Comparison of ENCODE assay signal across 1 cellular context in the genomic region with DNA sequence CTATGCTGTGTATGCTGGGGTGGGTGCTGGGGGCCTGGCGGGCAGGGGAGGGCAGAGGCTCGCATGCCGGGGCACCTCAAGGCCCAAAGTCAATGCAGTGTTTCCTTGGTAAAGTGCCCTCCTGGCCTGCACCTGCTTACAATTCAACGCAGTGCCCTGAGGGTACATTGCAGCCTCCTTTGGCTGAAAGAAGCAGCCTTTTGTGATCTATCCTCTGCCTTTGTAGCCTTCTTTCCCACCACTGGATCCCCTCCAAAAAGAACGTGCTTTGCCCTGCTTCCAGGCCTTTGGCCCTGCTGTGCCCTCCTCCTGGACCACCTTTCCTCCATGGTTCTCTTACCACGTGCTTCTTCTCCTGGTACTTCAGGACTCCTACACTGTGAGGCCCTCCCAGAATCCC.
TF ChIP-seq lines count a peak whose summit lies in the region.

No MANE protein-coding gene starts in this region.

TF ChIP-seq in WTC11, 78 proteins besides CTCF, POLR2A, EP300 and RAD21:
- TF ChIP-seq, protein P1, sequence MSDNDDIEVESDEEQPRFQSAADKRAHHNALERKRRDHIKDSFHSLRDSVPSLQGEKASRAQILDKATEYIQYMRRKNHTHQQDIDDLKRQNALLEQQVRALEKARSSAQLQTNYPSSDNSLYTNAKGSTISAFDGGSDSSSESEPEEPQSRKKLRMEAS (CRISPR knock-in tag; IDR thresholded peaks at IDR 0.05) = no peak
- TF ChIP-seq, protein P2, sequence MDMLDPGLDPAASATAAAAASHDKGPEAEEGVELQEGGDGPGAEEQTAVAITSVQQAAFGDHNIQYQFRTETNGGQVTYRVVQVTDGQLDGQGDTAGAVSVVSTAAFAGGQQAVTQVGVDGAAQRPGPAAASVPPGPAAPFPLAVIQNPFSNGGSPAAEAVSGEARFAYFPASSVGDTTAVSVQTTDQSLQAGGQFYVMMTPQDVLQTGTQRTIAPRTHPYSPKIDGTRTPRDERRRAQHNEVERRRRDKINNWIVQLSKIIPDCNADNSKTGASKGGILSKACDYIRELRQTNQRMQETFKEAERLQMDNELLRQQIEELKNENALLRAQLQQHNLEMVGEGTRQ (CRISPR knock-in tag; IDR thresholded peaks at IDR 0.05) = no peak
- TF ChIP-seq ZNF423 (CRISPR knock-in tag; IDR thresholded peaks at IDR 0.05) (no peak), GRHL2 (CRISPR knock-in tag; IDR thresholded peaks at IDR 0.05; ENCODE audit: insufficient replicate concordance, severe bottlenecking) (no peak), SMAD4 (CRISPR knock-in tag; IDR thresholded peaks at IDR 0.05) (no peak), MYBL2 (CRISPR knock-in tag; IDR thresholded peaks at IDR 0.05) (no peak), NFE2L1 (CRISPR knock-in tag; IDR thresholded peaks at IDR 0.05) (no peak), SP1 (CRISPR knock-in tag; conservative IDR thresholded peaks at IDR 0.05) (no peak), JUN (CRISPR knock-in tag; IDR thresholded peaks at IDR 0.05) (no peak), TEAD4 (CRISPR knock-in tag; IDR thresholded peaks at IDR 0.05) (no peak), TEAD1 (CRISPR knock-in tag; IDR thresholded peaks at IDR 0.05) (no peak), ZNF416 (CRISPR knock-in tag; IDR thresholded peaks at IDR 0.05) (no peak), FOXK1 (CRISPR knock-in tag; IDR thresholded peaks at IDR 0.05) (no peak)
- TF ChIP-seq, protein P3, sequence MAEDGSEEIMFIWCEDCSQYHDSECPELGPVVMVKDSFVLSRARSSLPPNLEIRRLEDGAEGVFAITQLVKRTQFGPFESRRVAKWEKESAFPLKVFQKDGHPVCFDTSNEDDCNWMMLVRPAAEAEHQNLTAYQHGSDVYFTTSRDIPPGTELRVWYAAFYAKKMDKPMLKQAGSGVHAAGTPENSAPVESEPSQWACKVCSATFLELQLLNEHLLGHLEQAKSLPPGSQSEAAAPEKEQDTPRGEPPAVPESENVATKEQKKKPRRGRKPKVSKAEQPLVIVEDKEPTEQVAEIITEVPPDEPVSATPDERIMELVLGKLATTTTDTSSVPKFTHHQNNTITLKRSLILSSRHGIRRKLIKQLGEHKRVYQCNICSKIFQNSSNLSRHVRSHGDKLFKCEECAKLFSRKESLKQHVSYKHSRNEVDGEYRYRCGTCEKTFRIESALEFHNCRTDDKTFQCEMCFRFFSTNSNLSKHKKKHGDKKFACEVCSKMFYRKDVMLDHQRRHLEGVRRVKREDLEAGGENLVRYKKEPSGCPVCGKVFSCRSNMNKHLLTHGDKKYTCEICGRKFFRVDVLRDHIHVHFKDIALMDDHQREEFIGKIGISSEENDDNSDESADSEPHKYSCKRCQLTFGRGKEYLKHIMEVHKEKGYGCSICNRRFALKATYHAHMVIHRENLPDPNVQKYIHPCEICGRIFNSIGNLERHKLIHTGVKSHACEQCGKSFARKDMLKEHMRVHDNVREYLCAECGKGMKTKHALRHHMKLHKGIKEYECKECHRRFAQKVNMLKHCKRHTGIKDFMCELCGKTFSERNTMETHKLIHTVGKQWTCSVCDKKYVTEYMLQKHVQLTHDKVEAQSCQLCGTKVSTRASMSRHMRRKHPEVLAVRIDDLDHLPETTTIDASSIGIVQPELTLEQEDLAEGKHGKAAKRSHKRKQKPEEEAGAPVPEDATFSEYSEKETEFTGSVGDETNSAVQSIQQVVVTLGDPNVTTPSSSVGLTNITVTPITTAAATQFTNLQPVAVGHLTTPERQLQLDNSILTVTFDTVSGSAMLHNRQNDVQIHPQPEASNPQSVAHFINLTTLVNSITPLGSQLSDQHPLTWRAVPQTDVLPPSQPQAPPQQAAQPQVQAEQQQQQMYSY (CRISPR knock-in tag; IDR thresholded peaks at IDR 0.05) = no peak
- TF ChIP-seq, protein P4, sequence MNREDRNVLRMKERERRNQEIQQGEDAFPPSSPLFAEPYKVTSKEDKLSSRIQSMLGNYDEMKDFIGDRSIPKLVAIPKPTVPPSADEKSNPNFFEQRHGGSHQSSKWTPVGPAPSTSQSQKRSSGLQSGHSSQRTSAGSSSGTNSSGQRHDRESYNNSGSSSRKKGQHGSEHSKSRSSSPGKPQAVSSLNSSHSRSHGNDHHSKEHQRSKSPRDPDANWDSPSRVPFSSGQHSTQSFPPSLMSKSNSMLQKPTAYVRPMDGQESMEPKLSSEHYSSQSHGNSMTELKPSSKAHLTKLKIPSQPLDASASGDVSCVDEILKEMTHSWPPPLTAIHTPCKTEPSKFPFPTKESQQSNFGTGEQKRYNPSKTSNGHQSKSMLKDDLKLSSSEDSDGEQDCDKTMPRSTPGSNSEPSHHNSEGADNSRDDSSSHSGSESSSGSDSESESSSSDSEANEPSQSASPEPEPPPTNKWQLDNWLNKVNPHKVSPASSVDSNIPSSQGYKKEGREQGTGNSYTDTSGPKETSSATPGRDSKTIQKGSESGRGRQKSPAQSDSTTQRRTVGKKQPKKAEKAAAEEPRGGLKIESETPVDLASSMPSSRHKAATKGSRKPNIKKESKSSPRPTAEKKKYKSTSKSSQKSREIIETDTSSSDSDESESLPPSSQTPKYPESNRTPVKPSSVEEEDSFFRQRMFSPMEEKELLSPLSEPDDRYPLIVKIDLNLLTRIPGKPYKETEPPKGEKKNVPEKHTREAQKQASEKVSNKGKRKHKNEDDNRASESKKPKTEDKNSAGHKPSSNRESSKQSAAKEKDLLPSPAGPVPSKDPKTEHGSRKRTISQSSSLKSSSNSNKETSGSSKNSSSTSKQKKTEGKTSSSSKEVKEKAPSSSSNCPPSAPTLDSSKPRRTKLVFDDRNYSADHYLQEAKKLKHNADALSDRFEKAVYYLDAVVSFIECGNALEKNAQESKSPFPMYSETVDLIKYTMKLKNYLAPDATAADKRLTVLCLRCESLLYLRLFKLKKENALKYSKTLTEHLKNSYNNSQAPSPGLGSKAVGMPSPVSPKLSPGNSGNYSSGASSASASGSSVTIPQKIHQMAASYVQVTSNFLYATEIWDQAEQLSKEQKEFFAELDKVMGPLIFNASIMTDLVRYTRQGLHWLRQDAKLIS (CRISPR knock-in tag; IDR thresholded peaks at IDR 0.05; ENCODE audit: borderline replicate concordance) = no peak
